In the genomic region with DNA sequence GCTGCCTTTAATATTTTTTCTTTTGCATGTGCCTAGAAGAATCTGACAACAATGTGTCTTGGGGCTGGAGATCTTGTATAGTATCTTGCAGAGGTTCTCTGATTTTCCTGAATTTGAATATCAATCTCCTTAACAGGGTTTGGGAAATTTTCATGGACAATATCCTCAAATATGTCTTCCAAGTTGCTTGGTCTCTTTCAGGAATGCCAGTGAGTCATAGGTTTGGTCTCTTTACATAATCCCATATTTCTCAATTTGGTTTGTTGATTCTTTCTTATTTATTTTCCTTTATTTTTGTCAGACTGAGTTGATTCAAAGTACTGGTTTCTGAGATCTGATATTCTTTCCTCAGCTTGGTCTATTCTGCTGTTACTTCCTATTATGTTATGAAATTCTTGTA, we compare ENCODE assay signal across 19 cellular contexts.
A peak's percentile ranks its signal among the peaks of the same experiment; 100 is the strongest.
DNase-seq lines count a peak whose midpoint lies in the region; TF ChIP-seq lines count a peak whose summit lies in the region.
"Had no signal": no experiment of that assay in that cellular context is flagged by ENCODE, and none has a peak within 500 bp of the region (broad histone marks: within the 10 kb centered on the region; RNA-seq: fewer than 3 reads in every experiment).

No MANE protein-coding gene starts in this region.

- H3K4me2 ChIP-seq in neuronal stem cell (ENCODE audit: insufficient read depth, low read length, poor library complexity, severe bottlenecking) = no peak overlapping the region
- H3K4me2 ChIP-seq in neural progenitor cell = no peak overlapping the region

- no peak overlapping the region for H2AK5ac ChIP-seq in neuronal stem cell (ENCODE audit: low read depth, low read length)

- no peak overlapping the region for H3K23ac ChIP-seq in neuronal stem cell (ENCODE audit: low read depth, low read length, poor library complexity)

- H3K4ac ChIP-seq in neuronal stem cell (ENCODE audit: low read length) = no peak overlapping the region

- H3K79me2 ChIP-seq in neural progenitor cell (ENCODE audit: low read depth) = no peaks in the 10 kb centered on the region

- peaks cover 21% of the 10 kb centered on the region for H3K9me3 Mint-ChIP-seq in neural progenitor cell

- H2AFZ ChIP-seq in neuronal stem cell (ENCODE audit: low read length) (no peak overlapping the region), neural progenitor cell (replicated peaks) (no peak overlapping the region)

- H2BK12ac ChIP-seq in neuronal stem cell (ENCODE audit: low read length) = no peak overlapping the region

- H3K27ac ChIP-seq in neuronal stem cell (replicated peaks; ENCODE audit: low read length) (no peak overlapping the region), neural progenitor cell (no peak overlapping the region)
- H3K27ac ChIP-seq: RWPE1 had no signal

- H3K18ac ChIP-seq in neuronal stem cell (ENCODE audit: low read length) = no peak overlapping the region

- no peak overlapping the region for H3K14ac ChIP-seq in neuronal stem cell (ENCODE audit: low read length)

- no peak overlapping the region for H2BK15ac ChIP-seq in neuronal stem cell (ENCODE audit: low read length)

- peaks cover 9 to 14% of the 10 kb centered on the region in 2 donors for H3K9me3 ChIP-seq in neuronal stem cell (replicated peaks in 1 of 2; ENCODE audit: control insufficient read depth in 2 of 2, insufficient read depth in 1 of 2, low read depth in 1 of 2, low read length in 2 of 2)
- no peaks in the 10 kb centered on the region for H3K9me3 ChIP-seq in neural progenitor cell (ENCODE audit: low read depth)
- H3K9me3 ChIP-seq: Caco-2 had no signal

- no peak overlapping the region for H3K4me3 Mint-ChIP-seq in neural progenitor cell
- H3K4me3 Mint-ChIP-seq: B cell had no signal

- no peak overlapping the region for H4K8ac ChIP-seq in neuronal stem cell (ENCODE audit: low read depth, low read length)

- H2BK5ac ChIP-seq in neuronal stem cell (ENCODE audit: low read length) = no peak overlapping the region

- H3K27ac Mint-ChIP-seq in neural progenitor cell = no peak overlapping the region
- H3K27ac Mint-ChIP-seq: B cell had no signal

- H3K4me3 ChIP-seq in cardiac fibroblast (replicated peaks in 1 of 2; ENCODE audit: low read depth in 2 of 2, low read length in 2 of 2) = no peak overlapping the region
- H3K4me3 ChIP-seq in fibroblast of the aortic adventitia (ENCODE audit: low read depth, low read length) = no peak overlapping the region
- H3K4me3 ChIP-seq in neuronal stem cell (ENCODE audit: low read length in 2 of 2) = no peak overlapping the region
- no peak overlapping the region for H3K4me3 ChIP-seq in neural progenitor cell
- H3K4me3 ChIP-seq: GM12878 had no signal

- no peaks in the 10 kb centered on the region for H3K27me3 ChIP-seq in neuronal stem cell (ENCODE audit: control insufficient read depth in 3 of 3, insufficient read depth in 3 of 3, low read depth in 1 of 3, low read length in 3 of 3)
- H3K27me3 ChIP-seq in neural progenitor cell = no peaks in the 10 kb centered on the region

- no peaks in the 10 kb centered on the region for H3F3A ChIP-seq in neural progenitor cell (ENCODE audit: low read depth)

- H3K4me1 Mint-ChIP-seq in neural progenitor cell = no peaks in the 10 kb centered on the region
- H3K4me1 Mint-ChIP-seq: B cell had no signal

- no peaks in the 10 kb centered on the region for H3K27me3 Mint-ChIP-seq in neural progenitor cell (ENCODE audit: insufficient read depth, low read depth)

- no peaks in the 10 kb centered on the region for H3K36me3 Mint-ChIP-seq in neural progenitor cell

- H4K91ac ChIP-seq in neuronal stem cell (ENCODE audit: low read depth, low read length, poor library complexity) = no peak overlapping the region

- H3K9ac ChIP-seq in neuronal stem cell (ENCODE audit: low read depth, low read length, poor library complexity) = no peak overlapping the region
- no peak overlapping the region for H3K9ac ChIP-seq in neural progenitor cell

- no peak overlapping the region for H2BK120ac ChIP-seq in neuronal stem cell (ENCODE audit: low read depth, low read length)

- H3K4me1 ChIP-seq in neuronal stem cell (ENCODE audit: control insufficient read depth in 2 of 2, insufficient read depth in 1 of 2, low read depth in 1 of 2, low read length in 2 of 2) = peaks cover 0 to 2% of the 10 kb centered on the region in 2 donors
- H3K4me1 ChIP-seq in neural progenitor cell = no peaks in the 10 kb centered on the region
- H3K4me1 ChIP-seq: Caco-2 had no signal

- H3K36me3 ChIP-seq in neuronal stem cell (replicated peaks in 1 of 2; ENCODE audit: control insufficient read depth in 2 of 2, insufficient read depth in 2 of 2, low read length in 2 of 2) (no peaks in the 10 kb centered on the region), neural progenitor cell (no peaks in the 10 kb centered on the region)

- DNase-seq in HS-5 (ENCODE audit: low read depth) = peak; percentile 44
- DNase-seq in cardiac fibroblast (ENCODE audit: low read depth in 2 of 2) = peak; percentile 7 to 21
- DNase-seq in fibroblast of the aortic adventitia (ENCODE audit: low read depth) = peak; percentile 19
- DNase-seq in stromal cell of bone marrow (ENCODE audit: low read depth) = peak; percentile 6
- no peak for DNase-seq in neuronal stem cell (ENCODE audit: low spot score)
- DNase-seq in neural progenitor cell (ENCODE audit: low spot score) = no peak
- no peak for DNase-seq in COLO829 (ENCODE audit: low spot score)
- DNase-seq: ACHN, Caco-2, DMS153, NCI-H1105 treated with DMSO at 0.1 percent for 48 hours, NCI-H1694, NCI-H2081 treated with DMSO at 0.1 percent for 48 hours, NCI-H510A, NCI-H774, SIG-M5 had no signal

- TF ChIP-seq CTCF in cardiac fibroblast (IDR thresholded peaks at IDR 0.05; ENCODE audit: low read depth, low read length) (no peak), fibroblast of the aortic adventitia (IDR thresholded peaks at IDR 0.05; ENCODE audit: insufficient read depth, low read length) (no peak), neural progenitor cell (IDR thresholded peaks at IDR 0.05) (no peak)

- H4K20me1 ChIP-seq in neural progenitor cell (ENCODE audit: low read depth) = no peaks in the 10 kb centered on the region

- H3K79me1 ChIP-seq in neuronal stem cell (ENCODE audit: low read depth, low read length) = no peaks in the 10 kb centered on the region

Comparison
In these comparisons a context has a peak if more than half of its experiments do, and no peak if none do; other contexts are left out.
1. DNase-seq: peak in HS-5 (single experiment), cardiac fibroblast (2 of 2), fibroblast of the aortic adventitia (single experiment) and stromal cell of bone marrow (single experiment); none in neuronal stem cell (single experiment), neural progenitor cell (single experiment) and COLO829 (single experiment).